28 cellular contexts compared by ENCODE assay signal in the genomic region with DNA sequence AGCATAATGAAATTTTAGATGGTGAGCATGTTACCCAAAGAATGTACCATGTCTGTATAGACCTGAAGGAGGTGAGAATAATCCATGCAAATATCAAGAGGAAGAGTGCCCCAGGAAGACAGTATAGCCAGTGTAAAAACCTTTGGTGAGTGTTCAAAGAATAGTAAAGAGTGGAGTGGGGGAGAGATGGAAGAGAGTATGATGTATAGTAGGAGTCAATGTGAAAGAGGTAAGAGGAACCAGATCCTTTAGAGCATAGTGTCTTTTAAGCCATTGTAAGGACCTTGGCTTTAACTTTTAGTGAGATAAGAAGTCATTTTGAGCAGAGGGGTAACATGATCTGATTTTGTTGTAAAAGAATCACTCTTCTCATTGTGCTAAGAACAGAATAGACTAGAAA.
"Had no signal": no experiment of that assay in that cellular context is flagged by ENCODE, and none has a peak within 500 bp of the region (broad histone marks: within the 10 kb centered on the region; RNA-seq: fewer than 3 reads in every experiment).

No MANE protein-coding gene starts in this region.

- H3K9me3 ChIP-seq: ascending aorta had no signal

- H3K27ac ChIP-seq: ascending aorta, cardiac muscle cell, KMS-11, PC-9, RWPE1, WERI-Rb-1 had no signal

- H2AFZ ChIP-seq: PC-9 had no signal

- ATAC-seq: activated CD8-positive, alpha-beta T cell treated with anti-CD3 and anti-CD28 coated beads for 36 hours; Right ventricle myocardium inferior; SK-N-SH treated with all-trans-retinoic acid at 6 μM for 48 hours had no signal

- H3K4me3 ChIP-seq: ascending aorta, cardiac muscle cell, PC-9 had no signal

- H3K27me3 ChIP-seq: ascending aorta, cardiac muscle cell had no signal

- FAIRE-seq: RCC 7860 had no signal

- H3K9ac ChIP-seq: KMS-11 had no signal

- H3K4me2 ChIP-seq: KMS-11, PC-9 had no signal

- DNase-seq: activated CD4-positive, alpha-beta T cell treated with anti-CD3 and anti-CD28 coated beads, Interleukin-2, amount 10 ng/mL, durations not matched to agents 24 days and 14 days; activated CD4-positive, alpha-beta T cell treated with anti-CD3 and anti-CD28 coated beads, Interleukin-2, amount 50 U/mL, for 4 hours; activated CD8-positive, alpha-beta T cell treated with anti-CD3 and anti-CD28 coated beads for 36 hours; activated gamma-delta T cell; activated naive CD4-positive, alpha-beta T cell treated with Interleukin-2 at 50 U/mL for 16 hours; activated naive CD8-positive, alpha-beta T cell treated with anti-CD3 and anti-CD28 coated beads, Interleukin-2, amount 10 ng/mL, durations not matched to agents 7 days and 5 days; activated T-cell treated with anti-CD3 and anti-CD28 coated beads, Interleukin-2, amount 50 U/mL, for 24 hours; amygdala; NCI-H1092 treated with DMSO at 0.1 percent for 48 hours; NCI-H1417; NCI-H146; NCI-H187; NCI-H2029 treated with DMSO at 0.1 percent for 48 hours; NCI-H2107; NCI-H226; NCI-H524 treated with DMSO at 0.1 percent for 48 hours; NCI-H748 treated with DMSO at 0.1 percent for 48 hours; PC-9; SIG-M5; T1000; WERI-Rb-1 had no signal

- H3K4me1 ChIP-seq: ascending aorta had no signal

- H3K36me3 ChIP-seq: ascending aorta, cardiac muscle cell, WERI-Rb-1 had no signal
